Comparison of ENCODE assay signal across 8 cellular contexts in genomic region chr17:40433551-40434384, GRCh38. TPM values are rescaled to one million over a fixed set of nuclear protein-coding genes. Genes with fewer than 3 reads are reported as not detected.
DNase-seq lines count a peak whose midpoint lies in the region; ATAC-seq and TF ChIP-seq lines count a peak whose summit lies in the region.

No MANE protein-coding gene starts in this region.

- DNase-seq in activated naive CD4-positive, alpha-beta T cell treated with anti-CD3 and anti-CD28 coated beads for 36 hours: peak; percentile 49
- DNase-seq in activated naive CD4-positive, alpha-beta T cell treated with anti-CD3 and anti-CD28 coated beads, Interleukin-2, amount 50 U/mL, for 16 hours: no peak
- DNase-seq in SK-MEL-5 (ENCODE audit: low read depth, low spot score): peak; percentile 76
- DNase-seq in fibroblast of pulmonary artery (ENCODE audit: low read depth): peak; percentile 36
- no peak for DNase-seq in stimulated activated effector memory CD8-positive, alpha-beta T cell treated with anti-CD3 and anti-CD28 coated beads, Interleukin-12 subunit alpha, Interleukin-12 subunit beta, amount 100 ng/mL, for 72 hours (ENCODE audit: low spot score in 2 of 2)
- DNase-seq in NCI-H2107 (lab: John Stamatoyannopoulos, UW): no peak

- H3K4me3 Mint-ChIP-seq in activated naive CD4-positive, alpha-beta T cell treated with anti-CD3 and anti-CD28 coated beads for 36 hours: no peak overlapping the region
- no peak overlapping the region for H3K4me3 Mint-ChIP-seq in stimulated activated effector memory CD8-positive, alpha-beta T cell treated with anti-CD3 and anti-CD28 coated beads, Interleukin-12 subunit alpha, Interleukin-12 subunit beta, amount 100 ng/mL, for 72 hours

- intact Hi-C loops in activated naive CD4-positive, alpha-beta T cell treated with anti-CD3 and anti-CD28 coated beads for 36 hours (cut with micrococcal nuclease): no loop called here

- ATAC-seq in stimulated activated effector memory CD8-positive, alpha-beta T cell treated with anti-CD3 and anti-CD28 coated beads, Interleukin-12 subunit alpha, Interleukin-12 subunit beta, amount 100 ng/mL, for 72 hours: peak; percentile 55
- ATAC-seq in GM21447 (IDR thresholded peaks at IDR 0.05; ENCODE audit: unreplicated experiment): no peak
- ATAC-seq in GM21723 (IDR thresholded peaks at IDR 0.05; ENCODE audit: unreplicated experiment): no peak

- H3K4me1 Mint-ChIP-seq in activated naive CD4-positive, alpha-beta T cell treated with anti-CD3 and anti-CD28 coated beads for 36 hours (ENCODE audit: low read depth): peaks cover 7% of the 10 kb centered on the region
- H3K4me1 Mint-ChIP-seq in stimulated activated effector memory CD8-positive, alpha-beta T cell treated with anti-CD3 and anti-CD28 coated beads, Interleukin-12 subunit alpha, Interleukin-12 subunit beta, amount 100 ng/mL, for 72 hours: peaks cover 7% of the 10 kb centered on the region

- no peaks in the 10 kb centered on the region for H3K9me3 Mint-ChIP-seq in activated naive CD4-positive, alpha-beta T cell treated with anti-CD3 and anti-CD28 coated beads for 36 hours
- H3K9me3 Mint-ChIP-seq in stimulated activated effector memory CD8-positive, alpha-beta T cell treated with anti-CD3 and anti-CD28 coated beads, Interleukin-12 subunit alpha, Interleukin-12 subunit beta, amount 100 ng/mL, for 72 hours: no peaks in the 10 kb centered on the region

- CTCF ChIA-PET in activated naive CD4-positive, alpha-beta T cell treated with anti-CD3 and anti-CD28 coated beads for 36 hours (lab: Charles Lee): interaction anchor here (1.2 to 2.2 kb wide), 5 partner anchors 9 to 18 kb away, joined by 3 to 16 read pairs (median 4); partner anchors contain the start of genes IGFBP4 and TOP2A

- no peak overlapping the region for H3K27ac Mint-ChIP-seq in activated naive CD4-positive, alpha-beta T cell treated with anti-CD3 and anti-CD28 coated beads for 36 hours
- H3K27ac Mint-ChIP-seq in stimulated activated effector memory CD8-positive, alpha-beta T cell treated with anti-CD3 and anti-CD28 coated beads, Interleukin-12 subunit alpha, Interleukin-12 subunit beta, amount 100 ng/mL, for 72 hours: no peak overlapping the region

- TF ChIP-seq CTCF in fibroblast of pulmonary artery (IDR thresholded peaks at IDR 0.05; ENCODE audit: low read length, missing control alignments): peak; percentile 62

- no peaks in the 10 kb centered on the region for H3K36me3 Mint-ChIP-seq in activated naive CD4-positive, alpha-beta T cell treated with anti-CD3 and anti-CD28 coated beads for 36 hours (ENCODE audit: low read depth)
- no peaks in the 10 kb centered on the region for H3K36me3 Mint-ChIP-seq in stimulated activated effector memory CD8-positive, alpha-beta T cell treated with anti-CD3 and anti-CD28 coated beads, Interleukin-12 subunit alpha, Interleukin-12 subunit beta, amount 100 ng/mL, for 72 hours

- H3K4me3 ChIP-seq in fibroblast of pulmonary artery (replicated peaks; ENCODE audit: low read depth, low read length): no peak overlapping the region

- no peaks in the 10 kb centered on the region for H3K27me3 Mint-ChIP-seq in activated naive CD4-positive, alpha-beta T cell treated with anti-CD3 and anti-CD28 coated beads for 36 hours (ENCODE audit: low read depth)

- in situ Hi-C loops in SK-MEL-5 (cut with HindIII; ENCODE audit: low pct_unique_long_range_greater_than_20kb, low sequenced_read_pairs): no loop called here

RNA-seq across cellular contexts. Expression of gene IGFBP4, which starts 9.5 kb away (rescaled TPM):
- total RNA-seq in activated naive CD4-positive, alpha-beta T cell treated with anti-CD3 and anti-CD28 coated beads for 36 hours: 1 to 10 TPM; 8.8 to 9.2 TPM
- total RNA-seq in SK-MEL-5 (2014; rRNA removed; shearing (Covaris generic)): 24.5 and 25.0 TPM in 2 replicates
- polyA plus RNA-seq in SK-MEL-5 (2015; cell fraction: cytosol; rRNA removed): 162 and 191 TPM in 2 replicates
- polyA plus RNA-seq in SK-MEL-5 (2015; cell fraction: nucleus; rRNA removed): 16.1 and 17.3 TPM in 2 replicates

RNA-seq across cellular contexts. Expression of gene TOP2A, which starts 16.1 kb away (rescaled TPM):
- 100 to 1,000 TPM; 410 to 416 TPM for total RNA-seq in activated naive CD4-positive, alpha-beta T cell treated with anti-CD3 and anti-CD28 coated beads for 36 hours
- 114 and 117 TPM in 2 replicates for total RNA-seq in SK-MEL-5 (2014; rRNA removed; shearing (Covaris generic))
- polyA plus RNA-seq in SK-MEL-5 (2015; cell fraction: cytosol; rRNA removed): 102 and 129 TPM in 2 replicates
- 176 and 249 TPM in 2 replicates for polyA plus RNA-seq in SK-MEL-5 (2015; cell fraction: nucleus; rRNA removed)

Comparison
In these comparisons a context has a peak if more than half of its experiments do, and no peak if none do; other contexts are left out.
1. DNase-seq: peak in activated naive CD4-positive, alpha-beta T cell treated with anti-CD3 and anti-CD28 coated beads for 36 hours (single experiment), SK-MEL-5 (single experiment) and fibroblast of pulmonary artery (single experiment); none in activated naive CD4-positive, alpha-beta T cell treated with anti-CD3 and anti-CD28 coated beads, Interleukin-2, amount 50 U/mL, for 16 hours (single experiment), stimulated activated effector memory CD8-positive, alpha-beta T cell treated with anti-CD3 and anti-CD28 coated beads, Interleukin-12 subunit alpha, Interleukin-12 subunit beta, amount 100 ng/mL, for 72 hours (0 of 2) and NCI-H2107 (single experiment).